8 cellular contexts compared by ENCODE assay signal in the genomic region with DNA sequence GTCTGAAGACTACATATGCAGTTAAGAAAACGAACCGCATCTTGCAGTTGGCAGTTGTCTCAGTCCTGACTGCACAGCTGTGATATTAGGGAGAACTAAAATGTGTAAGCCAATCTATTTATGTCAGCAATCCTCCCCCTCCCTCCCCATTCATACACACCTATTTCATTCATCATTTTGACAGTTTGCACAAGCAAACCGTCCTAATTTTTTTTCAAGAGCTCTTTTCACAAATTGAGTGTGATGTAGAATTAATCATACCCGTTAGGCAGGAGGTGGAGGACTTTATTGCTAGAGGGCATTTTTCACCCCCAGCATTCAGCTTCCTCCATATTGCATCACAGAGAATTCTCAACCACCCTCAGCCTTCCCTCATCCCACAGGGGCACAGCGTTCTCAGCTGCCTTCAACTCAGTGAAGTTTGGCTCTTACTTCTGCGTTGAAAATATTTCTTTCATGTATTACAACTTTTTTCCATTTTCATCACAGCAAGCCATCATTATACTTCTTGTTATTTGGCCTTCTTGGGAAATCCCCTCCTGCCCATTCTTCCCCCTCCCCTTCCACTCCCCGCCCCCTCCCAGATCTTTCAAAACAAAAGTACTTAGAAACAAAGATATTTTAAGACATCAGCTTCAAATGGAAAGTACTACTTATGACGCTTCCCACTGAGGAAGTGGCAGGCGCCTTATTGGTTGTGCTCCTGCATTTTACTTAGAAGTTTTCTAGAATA. TPM values are rescaled to one million over a fixed set of nuclear protein-coding genes. Genes with fewer than 3 reads are reported as not detected.
DNase-seq lines count a peak whose midpoint lies in the region; ATAC-seq and TF ChIP-seq lines count a peak whose summit lies in the region.

No MANE protein-coding gene starts in this region.

- H3K4me3 ChIP-seq in gastroesophageal sphincter: peak overlapping the region; percentile 1 to 23

- TF ChIP-seq EP300 in gastroesophageal sphincter (IDR thresholded peaks at IDR 0.05): no peak

- no peaks in the 10 kb centered on the region for H3K36me3 ChIP-seq in gastroesophageal sphincter

- 9 to 10% methylated on average over 6 to 9 of the region's 9 CpGs for WGBS in gastroesophageal sphincter (ENCODE audit: low coverage in 1 of 2), 2 donors

- ATAC-seq in GM18511 (IDR thresholded peaks at IDR 0.05; ENCODE audit: unreplicated experiment) (peak; percentile 71), HG02884 (IDR thresholded peaks at IDR 0.05; ENCODE audit: unreplicated experiment) (peak; percentile 62), gastroesophageal sphincter (peak; percentile 60)

- peaks cover 0 to 22% (median 5%) of the 10 kb centered on the region in 3 donors for H3K4me1 ChIP-seq in gastroesophageal sphincter

- TF ChIP-seq CTCF in gastroesophageal sphincter (IDR thresholded peaks at IDR 0.05): no peak

- H3K27me3 ChIP-seq in gastroesophageal sphincter: no peaks in the 10 kb centered on the region

- H3K9me3 ChIP-seq in gastroesophageal sphincter: no peaks in the 10 kb centered on the region

- DNase-seq in NOMO-1 treated with DMSO at 0.1 percent for 48 hours (lab: John Stamatoyannopoulos, UW; ENCODE audit: unreplicated experiment): peak; percentile 82
- peak; percentile 74 to 76 for DNase-seq in activated T-cell treated with anti-CD3 and anti-CD28 coated beads, Interleukin-2, amount 50 U/mL, for 48 hours
- peak; percentile 41 to 69 for DNase-seq in stimulated activated CD4-positive, alpha-beta T cell treated with anti-CD3 and anti-CD28 coated beads, Interleukin-4, amount 100 ng/mL, for 48 hours (ENCODE audit: low read depth in 2 of 2)
- no peak for DNase-seq in COLO668 (lab: John Stamatoyannopoulos, UW; ENCODE audit: unreplicated experiment)
- DNase-seq in superior temporal gyrus (ENCODE audit: extremely low spot score): no peak

- H3K27ac ChIP-seq in gastroesophageal sphincter: peak overlapping the region; percentile 11 to 55 (median 44)

- TF ChIP-seq POLR2A in gastroesophageal sphincter (IDR thresholded peaks at IDR 0.05): no peak

RNA-seq across cellular contexts. Expression of gene NOX3, which starts 37.5 kb away (rescaled TPM):
- total RNA-seq in gastroesophageal sphincter: under 1 TPM in 1 of 4 donors, not detected in 3; 0.54 TPM

Comparison
In these comparisons a context has a peak if more than half of its experiments do, and no peak if none do; other contexts are left out.
1. DNase-seq: peak in NOMO-1 treated with DMSO at 0.1 percent for 48 hours (single experiment), activated T-cell treated with anti-CD3 and anti-CD28 coated beads, Interleukin-2, amount 50 U/mL, for 48 hours (2 of 2) and stimulated activated CD4-positive, alpha-beta T cell treated with anti-CD3 and anti-CD28 coated beads, Interleukin-4, amount 100 ng/mL, for 48 hours (2 of 2); none in COLO668 (single experiment) and superior temporal gyrus (single experiment).
2. Peak in every context shown above with its lines, with median percentiles within 50 percentile points of each other: ATAC-seq.